In the genomic region with DNA sequence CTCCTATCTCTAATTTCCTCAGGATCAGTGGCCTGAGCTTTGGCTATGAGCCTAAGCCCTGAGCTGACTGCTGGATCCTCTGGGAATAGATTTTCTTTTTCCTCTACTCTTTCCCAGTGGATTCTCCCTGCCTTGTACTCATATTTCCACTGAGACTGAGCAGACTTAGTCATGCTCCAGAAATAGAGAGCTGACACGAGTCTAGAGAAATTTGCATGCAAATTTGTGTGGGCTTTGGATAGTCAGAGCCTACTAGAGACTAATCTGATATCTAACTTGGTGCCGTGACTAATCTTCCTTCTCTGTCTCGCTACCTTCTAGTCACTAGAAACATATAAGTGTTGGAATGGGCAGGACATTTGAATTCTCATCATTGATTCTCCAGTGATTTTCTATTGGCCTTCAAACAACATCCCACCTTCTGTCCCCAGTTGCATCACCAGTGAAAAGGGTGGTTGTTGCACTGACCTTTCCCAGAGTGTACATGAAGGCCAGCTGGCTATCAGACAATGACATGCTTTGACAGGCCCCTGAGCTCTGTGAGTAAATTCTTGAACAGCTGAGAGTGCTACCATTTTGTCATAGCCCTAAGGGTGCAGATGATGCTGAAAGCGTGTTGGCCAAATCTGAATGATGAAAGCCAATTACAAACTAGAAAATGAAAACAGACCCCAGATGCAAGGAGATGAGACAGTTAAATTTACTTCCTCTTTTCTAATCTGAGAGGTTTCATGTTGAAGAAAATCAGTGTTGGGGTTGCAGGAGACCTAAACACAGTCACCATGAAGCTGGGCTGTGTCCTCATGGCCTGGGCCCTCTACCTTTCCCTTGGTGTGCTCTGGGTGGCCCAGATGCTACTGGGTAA, we compare ENCODE assay signal across 1 cellular context.
A peak's percentile ranks its signal among the peaks of the same experiment; 100 is the strongest.
TF ChIP-seq lines count a peak whose summit lies in the region.

A gene with protein sequence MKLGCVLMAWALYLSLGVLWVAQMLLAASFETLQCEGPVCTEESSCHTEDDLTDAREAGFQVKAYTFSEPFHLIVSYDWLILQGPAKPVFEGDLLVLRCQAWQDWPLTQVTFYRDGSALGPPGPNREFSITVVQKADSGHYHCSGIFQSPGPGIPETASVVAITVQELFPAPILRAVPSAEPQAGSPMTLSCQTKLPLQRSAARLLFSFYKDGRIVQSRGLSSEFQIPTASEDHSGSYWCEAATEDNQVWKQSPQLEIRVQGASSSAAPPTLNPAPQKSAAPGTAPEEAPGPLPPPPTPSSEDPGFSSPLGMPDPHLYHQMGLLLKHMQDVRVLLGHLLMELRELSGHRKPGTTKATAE (plus strand): TSS at position 747 of the 865 bp plus-strand sequence. CDS start 36 bp downstream, at position 783.

TF ChIP-seq in K562, 482 proteins besides CTCF, POLR2A, EP300 and RAD21 (continued from another document and continues in another):
- TF ChIP-seq, protein P1, sequence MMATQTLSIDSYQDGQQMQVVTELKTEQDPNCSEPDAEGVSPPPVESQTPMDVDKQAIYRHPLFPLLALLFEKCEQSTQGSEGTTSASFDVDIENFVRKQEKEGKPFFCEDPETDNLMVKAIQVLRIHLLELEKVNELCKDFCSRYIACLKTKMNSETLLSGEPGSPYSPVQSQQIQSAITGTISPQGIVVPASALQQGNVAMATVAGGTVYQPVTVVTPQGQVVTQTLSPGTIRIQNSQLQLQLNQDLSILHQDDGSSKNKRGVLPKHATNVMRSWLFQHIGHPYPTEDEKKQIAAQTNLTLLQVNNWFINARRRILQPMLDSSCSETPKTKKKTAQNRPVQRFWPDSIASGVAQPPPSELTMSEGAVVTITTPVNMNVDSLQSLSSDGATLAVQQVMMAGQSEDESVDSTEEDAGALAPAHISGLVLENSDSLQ (IDR thresholded peaks at IDR 0.05) = peak; percentile 80
- peak; percentile 91 for TF ChIP-seq JUN (IDR thresholded peaks at IDR 0.05; ENCODE audit: borderline replicate concordance, low read depth, low read length)
- peak; percentile 74; the same call in 1 of the 2 replicates for TF ChIP-seq JUN (CRISPR knock-in tag; IDR thresholded peaks at IDR 0.05; ENCODE audit: borderline replicate concordance)
- TF ChIP-seq ILK (tag; IDR thresholded peaks at IDR 0.05; ENCODE audit: borderline replicate concordance, low read depth) = no peak
- peak in 1 of 2 experiments; percentile 30; a peak in 1 of 4 replicates for TF ChIP-seq FOXK2 (conservative IDR thresholded peaks at IDR 0.05 in 1 of 2, IDR thresholded peaks at IDR 0.05 in 1 of 2; ENCODE audit: low read depth in 2 of 2)
- TF ChIP-seq MEF2D (tag; conservative IDR thresholded peaks at IDR 0.05; ENCODE audit: low read depth) = peak; percentile 65
- peak; percentile 91 for TF ChIP-seq CEBPB (tag; IDR thresholded peaks at IDR 0.05)
- no peak for TF ChIP-seq ETS2 (tag; IDR thresholded peaks at IDR 0.05; ENCODE audit: borderline replicate concordance, poor library complexity, severe bottlenecking)
- TF ChIP-seq ZNF212 (CRISPR knock-in tag; IDR thresholded peaks at IDR 0.05) = no peak
- TF ChIP-seq ARID3B (CRISPR knock-in tag; IDR thresholded peaks at IDR 0.05; ENCODE audit: borderline replicate concordance) = no peak
- TF ChIP-seq PML (IDR thresholded peaks at IDR 0.05; ENCODE audit: low read length) = peak; percentile 72; the same call in 1 of the 2 replicates
- TF ChIP-seq LCOR (CRISPR knock-in tag; IDR thresholded peaks at IDR 0.05) = peak; percentile 35; the same call in 1 of the 2 replicates
- TF ChIP-seq, protein P2, sequence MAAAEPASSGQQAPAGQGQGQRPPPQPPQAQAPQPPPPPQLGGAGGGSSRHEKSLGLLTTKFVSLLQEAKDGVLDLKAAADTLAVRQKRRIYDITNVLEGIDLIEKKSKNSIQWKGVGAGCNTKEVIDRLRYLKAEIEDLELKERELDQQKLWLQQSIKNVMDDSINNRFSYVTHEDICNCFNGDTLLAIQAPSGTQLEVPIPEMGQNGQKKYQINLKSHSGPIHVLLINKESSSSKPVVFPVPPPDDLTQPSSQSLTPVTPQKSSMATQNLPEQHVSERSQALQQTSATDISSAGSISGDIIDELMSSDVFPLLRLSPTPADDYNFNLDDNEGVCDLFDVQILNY (CRISPR knock-in tag; IDR thresholded peaks at IDR 0.05) = no peak
- no peak for TF ChIP-seq ZC3H11A (IDR thresholded peaks at IDR 0.05; ENCODE audit: low read depth, low read length)
- TF ChIP-seq, protein P3, sequence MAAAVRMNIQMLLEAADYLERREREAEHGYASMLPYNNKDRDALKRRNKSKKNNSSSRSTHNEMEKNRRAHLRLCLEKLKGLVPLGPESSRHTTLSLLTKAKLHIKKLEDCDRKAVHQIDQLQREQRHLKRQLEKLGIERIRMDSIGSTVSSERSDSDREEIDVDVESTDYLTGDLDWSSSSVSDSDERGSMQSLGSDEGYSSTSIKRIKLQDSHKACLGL (CRISPR knock-in tag; IDR thresholded peaks at IDR 0.05; ENCODE audit: borderline replicate concordance, poor library complexity, severe bottlenecking) = no peak
- no peak for TF ChIP-seq NCOA4 (IDR thresholded peaks at IDR 0.05; ENCODE audit: partially characterized antibody)
- no peak for TF ChIP-seq NCOA1 (IDR thresholded peaks at IDR 0.05; ENCODE audit: low read depth)
- TF ChIP-seq SAP30 (IDR thresholded peaks at IDR 0.05; ENCODE audit: borderline replicate concordance, insufficient read depth, low read depth, low read length, poor library complexity, severe bottlenecking) = no peak
- TF ChIP-seq, protein P4, sequence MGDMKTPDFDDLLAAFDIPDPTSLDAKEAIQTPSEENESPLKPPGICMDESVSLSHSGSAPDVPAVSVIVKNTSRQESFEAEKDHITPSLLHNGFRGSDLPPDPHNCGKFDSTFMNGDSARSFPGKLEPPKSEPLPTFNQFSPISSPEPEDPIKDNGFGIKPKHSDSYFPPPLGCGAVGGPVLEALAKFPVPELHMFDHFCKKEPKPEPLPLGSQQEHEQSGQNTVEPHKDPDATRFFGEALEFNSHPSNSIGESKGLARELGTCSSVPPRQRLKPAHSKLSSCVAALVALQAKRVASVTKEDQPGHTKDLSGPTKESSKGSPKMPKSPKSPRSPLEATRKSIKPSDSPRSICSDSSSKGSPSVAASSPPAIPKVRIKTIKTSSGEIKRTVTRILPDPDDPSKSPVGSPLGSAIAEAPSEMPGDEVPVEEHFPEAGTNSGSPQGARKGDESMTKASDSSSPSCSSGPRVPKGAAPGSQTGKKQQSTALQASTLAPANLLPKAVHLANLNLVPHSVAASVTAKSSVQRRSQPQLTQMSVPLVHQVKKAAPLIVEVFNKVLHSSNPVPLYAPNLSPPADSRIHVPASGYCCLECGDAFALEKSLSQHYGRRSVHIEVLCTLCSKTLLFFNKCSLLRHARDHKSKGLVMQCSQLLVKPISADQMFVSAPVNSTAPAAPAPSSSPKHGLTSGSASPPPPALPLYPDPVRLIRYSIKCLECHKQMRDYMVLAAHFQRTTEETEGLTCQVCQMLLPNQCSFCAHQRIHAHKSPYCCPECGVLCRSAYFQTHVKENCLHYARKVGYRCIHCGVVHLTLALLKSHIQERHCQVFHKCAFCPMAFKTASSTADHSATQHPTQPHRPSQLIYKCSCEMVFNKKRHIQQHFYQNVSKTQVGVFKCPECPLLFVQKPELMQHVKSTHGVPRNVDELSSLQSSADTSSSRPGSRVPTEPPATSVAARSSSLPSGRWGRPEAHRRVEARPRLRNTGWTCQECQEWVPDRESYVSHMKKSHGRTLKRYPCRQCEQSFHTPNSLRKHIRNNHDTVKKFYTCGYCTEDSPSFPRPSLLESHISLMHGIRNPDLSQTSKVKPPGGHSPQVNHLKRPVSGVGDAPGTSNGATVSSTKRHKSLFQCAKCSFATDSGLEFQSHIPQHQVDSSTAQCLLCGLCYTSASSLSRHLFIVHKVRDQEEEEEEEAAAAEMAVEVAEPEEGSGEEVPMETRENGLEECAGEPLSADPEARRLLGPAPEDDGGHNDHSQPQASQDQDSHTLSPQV (IDR thresholded peaks at IDR 0.05) = peak; percentile 16; the same call in 1 of the 2 replicates
- TF ChIP-seq, protein P5, sequence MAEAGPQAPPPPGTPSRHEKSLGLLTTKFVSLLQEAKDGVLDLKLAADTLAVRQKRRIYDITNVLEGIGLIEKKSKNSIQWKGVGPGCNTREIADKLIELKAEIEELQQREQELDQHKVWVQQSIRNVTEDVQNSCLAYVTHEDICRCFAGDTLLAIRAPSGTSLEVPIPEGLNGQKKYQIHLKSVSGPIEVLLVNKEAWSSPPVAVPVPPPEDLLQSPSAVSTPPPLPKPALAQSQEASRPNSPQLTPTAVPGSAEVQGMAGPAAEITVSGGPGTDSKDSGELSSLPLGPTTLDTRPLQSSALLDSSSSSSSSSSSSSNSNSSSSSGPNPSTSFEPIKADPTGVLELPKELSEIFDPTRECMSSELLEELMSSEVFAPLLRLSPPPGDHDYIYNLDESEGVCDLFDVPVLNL (CRISPR knock-in tag; IDR thresholded peaks at IDR 0.05; ENCODE audit: low read depth) = no peak
- TF ChIP-seq POLR2B (IDR thresholded peaks at IDR 0.05; ENCODE audit: low read depth, partially characterized antibody) = no peak
- no peak for TF ChIP-seq MBD2 (IDR thresholded peaks at IDR 0.05; ENCODE audit: borderline replicate concordance, low read depth)
- no peak for TF ChIP-seq XRCC3 (IDR thresholded peaks at IDR 0.05)
- TF ChIP-seq MTA2 (IDR thresholded peaks at IDR 0.05; ENCODE audit: low read depth) = no peak
- no peak for TF ChIP-seq ZNF347 (CRISPR knock-in tag; IDR thresholded peaks at IDR 0.05; ENCODE audit: low read depth)
- TF ChIP-seq PTTG1 (tag; IDR thresholded peaks at IDR 0.05; ENCODE audit: low read depth) = 0 out of 2 replicates have a peak, but pooled peaks have one; percentile 5
- TF ChIP-seq C11orf30 (IDR thresholded peaks at IDR 0.05; ENCODE audit: low read depth) = no peak
- no peak for TF ChIP-seq ZKSCAN1 (IDR thresholded peaks at IDR 0.05; ENCODE audit: low read depth, low read length)
- TF ChIP-seq, protein P6, sequence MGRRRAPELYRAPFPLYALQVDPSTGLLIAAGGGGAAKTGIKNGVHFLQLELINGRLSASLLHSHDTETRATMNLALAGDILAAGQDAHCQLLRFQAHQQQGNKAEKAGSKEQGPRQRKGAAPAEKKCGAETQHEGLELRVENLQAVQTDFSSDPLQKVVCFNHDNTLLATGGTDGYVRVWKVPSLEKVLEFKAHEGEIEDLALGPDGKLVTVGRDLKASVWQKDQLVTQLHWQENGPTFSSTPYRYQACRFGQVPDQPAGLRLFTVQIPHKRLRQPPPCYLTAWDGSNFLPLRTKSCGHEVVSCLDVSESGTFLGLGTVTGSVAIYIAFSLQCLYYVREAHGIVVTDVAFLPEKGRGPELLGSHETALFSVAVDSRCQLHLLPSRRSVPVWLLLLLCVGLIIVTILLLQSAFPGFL (CRISPR knock-in tag; IDR thresholded peaks at IDR 0.05) = no peak
- peak in 2 of 3 experiments; percentile 61 to 62 for TF ChIP-seq YY1 (IDR thresholded peaks at IDR 0.05; ENCODE audit: borderline replicate concordance in 1 of 3, control insufficient read depth in 1 of 3, extremely low read depth in 1 of 3, insufficient read depth in 3 of 3, insufficient read length in 1 of 3, insufficient replicate concordance in 2 of 3, low read depth in 1 of 3, low read length in 2 of 3)
- peak; percentile 50 to 96; a peak in 2 of 4 replicates for TF ChIP-seq RCOR1 (IDR thresholded peaks at IDR 0.05; ENCODE audit: borderline replicate concordance in 1 of 2, low read depth in 2 of 2, low read length in 2 of 2)
- TF ChIP-seq HLTF (IDR thresholded peaks at IDR 0.05) = no peak
- no peak for TF ChIP-seq SUPT5H (IDR thresholded peaks at IDR 0.05)
- no peak for TF ChIP-seq KDM4B (IDR thresholded peaks at IDR 0.05; ENCODE audit: borderline replicate concordance in 2 of 2, low read depth in 1 of 2)
- no peak for TF ChIP-seq ZC3H4 (CRISPR knock-in tag; IDR thresholded peaks at IDR 0.05; ENCODE audit: borderline replicate concordance)
- TF ChIP-seq RUNX1 (IDR thresholded peaks at IDR 0.05; ENCODE audit: low read depth) = 0 out of 2 replicates have a peak, but pooled peaks have one; percentile 33
- no peak for TF ChIP-seq KLF10 (CRISPR knock-in tag; IDR thresholded peaks at IDR 0.05)
- no peak for TF ChIP-seq RREB1 (CRISPR knock-in tag; IDR thresholded peaks at IDR 0.05)
- TF ChIP-seq SP2 (IDR thresholded peaks at IDR 0.05; ENCODE audit: extremely low read depth, low read depth, low read length, poor library complexity, severe bottlenecking) = no peak
